15 cellular contexts compared by ENCODE assay signal in the genomic region with DNA sequence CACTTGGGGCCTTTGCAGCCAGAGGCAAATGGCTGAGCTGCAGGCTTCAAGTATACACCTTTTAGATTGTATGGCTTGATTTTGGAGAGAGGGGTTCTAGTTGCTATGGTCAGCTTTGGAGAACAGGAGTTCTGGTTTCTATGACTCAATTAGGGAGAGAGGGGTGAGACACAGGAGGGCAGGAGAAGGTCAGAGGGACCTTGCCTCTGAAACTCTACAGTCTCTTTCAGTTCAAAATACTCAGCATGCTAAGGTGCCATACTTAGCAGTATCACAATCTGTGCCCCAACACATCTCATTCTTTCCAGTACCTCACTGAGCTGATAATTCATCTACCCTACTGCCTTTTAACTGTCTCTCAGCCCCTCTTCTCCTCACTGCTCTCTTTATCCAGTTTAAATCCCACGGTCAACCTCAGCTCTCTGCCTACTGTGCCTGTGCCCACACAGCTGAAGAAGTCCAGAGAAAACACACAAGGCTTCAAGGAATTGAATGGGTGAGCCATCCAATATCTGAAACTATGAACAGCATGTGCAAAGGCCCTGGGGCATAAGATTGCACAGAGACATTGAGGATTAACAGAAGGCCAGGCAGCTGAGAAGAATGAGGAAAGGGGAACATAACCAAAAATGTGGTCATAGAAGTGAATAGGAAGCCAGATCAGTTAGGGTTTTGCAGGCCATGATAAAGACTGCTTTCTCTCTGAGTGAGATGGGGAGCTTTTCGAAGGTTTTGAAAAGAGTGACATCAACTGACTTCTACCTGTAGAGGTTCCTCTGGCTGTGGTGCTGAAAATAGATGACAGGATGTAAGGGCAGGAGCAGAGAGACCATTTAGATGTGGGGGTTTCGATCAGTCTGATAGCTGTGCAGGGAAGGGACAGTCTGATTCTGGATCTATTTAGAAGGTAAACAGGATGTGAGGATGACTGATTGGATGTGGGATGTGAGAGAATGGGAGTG. TPM values are rescaled to one million over a fixed set of nuclear protein-coding genes. Genes with fewer than 3 reads are reported as not detected.
DNase-seq lines count a peak whose midpoint lies in the region; ATAC-seq, FAIRE-seq and TF ChIP-seq lines count a peak whose summit lies in the region.
"Had no signal": no experiment of that assay in that cellular context is flagged by ENCODE, and none has a peak within 500 bp of the region (broad histone marks: within the 10 kb centered on the region; RNA-seq: fewer than 3 reads in every experiment).

No MANE protein-coding gene starts in this region.

- H2AFZ ChIP-seq in K562 (ENCODE audit: low read depth, low read length) = no peak overlapping the region

- no peak for FAIRE-seq in K562 (lab: Jason Lieb, UNC)
- FAIRE-seq: endometrium had no signal

- peaks cover 0 to 3% of the 10 kb centered on the region in 2 experiments; a peak in 1 of 5 replicates for H3K27me3 ChIP-seq in K562 (ENCODE audit: control insufficient read depth in 2 of 2, insufficient read depth in 2 of 2, low read length in 2 of 2)

- H3K27ac ChIP-seq in K562 (ENCODE audit: extremely low read depth, low read depth, low read length) = no peak overlapping the region

- DNase-seq in K562 (ENCODE audit: extremely low read depth in 1 of 4, low spot score in 3 of 4) (no peak), globus pallidus (ENCODE audit: low spot score) (no peak), D341Med (ENCODE audit: low spot score) (no peak), middle frontal gyrus (ENCODE audit: extremely low spot score, low spot score) (no peak)
- DNase-seq: activated CD4-positive, CD25-positive, alpha-beta regulatory T cell treated with anti-CD3 and anti-CD28 coated beads, Interleukin-2, amount 50 U/mL, for 72 hours; CD4-positive, alpha-beta memory T cell; GOT3; head of caudate nucleus; NCI-H1436 treated with DMSO at 0.1 percent for 48 hours; NCI-H82 had no signal

- no peak for TF ChIP-seq CTCF in K562 (IDR thresholded peaks at IDR 0.05 in 2 of 3, conservative IDR thresholded peaks at IDR 0.05 in 1 of 3; ENCODE audit: insufficient read depth in 2 of 3, low read depth in 1 of 3, low read length in 3 of 3)

- no peaks in the 10 kb centered on the region for H3K9me1 ChIP-seq in K562 (ENCODE audit: control insufficient read depth, insufficient read depth, low read length)

- intact Hi-C loops in K562 (cut with micrococcal nuclease) = no loop called here

- TF ChIP-seq RAD21 in K562 (CRISPR knock-in tag; conservative IDR thresholded peaks at IDR 0.05 in 1 of 2, IDR thresholded peaks at IDR 0.05 in 1 of 2) = no peak

- peak; percentile 46 for ATAC-seq in GM18868 (IDR thresholded peaks at IDR 0.05; ENCODE audit: unreplicated experiment)
- peak; percentile 48 for ATAC-seq in GM21367 (IDR thresholded peaks at IDR 0.05; ENCODE audit: unreplicated experiment)
- peak; percentile 68 for ATAC-seq in HG03060 (IDR thresholded peaks at IDR 0.05; ENCODE audit: low read depth, unreplicated experiment)
- ATAC-seq in K562 = no peak

- H4K20me1 ChIP-seq in K562 (replicated peaks; ENCODE audit: control insufficient read depth, insufficient read depth, low read length) = no peaks in the 10 kb centered on the region

- POLR2A ChIA-PET in K562 (lab: Yijun Ruan, JAX) = interaction anchor here (0.6 kb wide), 1 partner anchor 37 kb away, joined by 3 read pairs; no protein-coding TSS in a partner anchor

- peaks cover 0 to 8% of the 10 kb centered on the region in 2 experiments; a peak in 2 of 5 replicates for H3K4me1 ChIP-seq in K562 (replicated peaks in 1 of 2; ENCODE audit: control insufficient read depth in 2 of 2, insufficient read depth in 2 of 2, low read length in 2 of 2)

- in situ Hi-C loops in K562 (cut with MboI) = no loop called here

- H3K4me3 ChIP-seq in K562 = no peak overlapping the region
- H3K4me3 ChIP-seq: skin epidermis had no signal

- no peak overlapping the region for H3K9ac ChIP-seq in K562 (ENCODE audit: insufficient read depth in 1 of 2, low read depth in 2 of 2, low read length in 2 of 2)

- CTCF ChIA-PET in K562 (lab: Yijun Ruan, JAX; ENCODE audit: low intra/inter-chr PET ratio) = no interaction called here

- WGBS in K562 (ENCODE audit: insufficient coverage, low coverage, missing lambda C conversion rate) = 0% methylated on average over 2 of the region's 3 CpGs

- H3K36me3 ChIP-seq in K562 (ENCODE audit: control insufficient read depth, insufficient read depth, low read length) = no peaks in the 10 kb centered on the region

- no peaks in the 10 kb centered on the region for H3K79me2 ChIP-seq in K562 (ENCODE audit: control insufficient read depth, insufficient read depth, low read length)

- TF ChIP-seq POLR2A in K562 (conservative IDR thresholded peaks at IDR 0.05) = no peak

- H3K4me2 ChIP-seq in K562 (ENCODE audit: insufficient read depth, low read length) = no peak overlapping the region

- TF ChIP-seq EP300 in K562 (IDR thresholded peaks at IDR 0.05; ENCODE audit: low read length) = no peak

- H3K9me3 ChIP-seq in K562 (replicated peaks; ENCODE audit: control insufficient read depth, insufficient read depth, low read depth, low read length) = no peaks in the 10 kb centered on the region

- no TSS peak for BruUV-seq in K562 (replicated peaks; lab: Mats Ljungman, UMichigan)

TF ChIP-seq in K562, 482 proteins besides CTCF, POLR2A, EP300 and RAD21:
- TF ChIP-seq, protein P1, sequence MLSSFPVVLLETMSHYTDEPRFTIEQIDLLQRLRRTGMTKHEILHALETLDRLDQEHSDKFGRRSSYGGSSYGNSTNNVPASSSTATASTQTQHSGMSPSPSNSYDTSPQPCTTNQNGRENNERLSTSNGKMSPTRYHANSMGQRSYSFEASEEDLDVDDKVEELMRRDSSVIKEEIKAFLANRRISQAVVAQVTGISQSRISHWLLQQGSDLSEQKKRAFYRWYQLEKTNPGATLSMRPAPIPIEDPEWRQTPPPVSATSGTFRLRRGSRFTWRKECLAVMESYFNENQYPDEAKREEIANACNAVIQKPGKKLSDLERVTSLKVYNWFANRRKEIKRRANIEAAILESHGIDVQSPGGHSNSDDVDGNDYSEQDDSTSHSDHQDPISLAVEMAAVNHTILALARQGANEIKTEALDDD (IDR thresholded peaks at IDR 0.05) = no peak
- TF ChIP-seq RBM25 (IDR thresholded peaks at IDR 0.05; ENCODE audit: low read depth, low read length, severe bottlenecking) (peak; percentile 84), RBM22 (IDR thresholded peaks at IDR 0.05; ENCODE audit: low read depth, low read length, poor library complexity, severe bottlenecking) (no peak)

RNA-seq across cellular contexts. Expression of a gene that starts 54.5 kb away (rescaled TPM):
- total RNA-seq in K562 (2011; cell fraction: chromatin; rRNA removed; ENCODE audit: low replicate concordance) = 0.09 TPM in 1 of 2 replicates, not detected in the other
- 0.26 TPM in 1 of 2 replicates, not detected in the other for total RNA-seq in K562 (2011; cell fraction: nucleolus; rRNA removed)
- 0.15 TPM in 1 of 2 replicates, not detected in the other for total RNA-seq in K562 (2011; cell fraction: nucleoplasm; rRNA removed)
- total RNA-seq in K562 (2014; rRNA removed) (0.14 and 0.33 TPM in 2 replicates), K562 (2014; rRNA removed; fragmentation: Illumina TruSeq; extraction: Trizol) (0.07 and 0.13 TPM in 2 replicates), K562 (2015; rRNA removed; fragmentation: Illumina TruSeq; extraction: Trizol) (0.08 and 0.11 TPM in 2 replicates), K562 (2021) (0.60 and 0.75 TPM in 2 replicates)
- polyA plus RNA-seq in K562 (2011; rRNA removed) (0.07 and 0.16 TPM in 2 replicates), K562 (2014; fragmentation: Illumina TruSeq; extraction: Trizol) (0.06 and 0.18 TPM in 2 replicates), K562 (2014; fragmentation: Nextera tagmentation; extraction: Ambion mirVana) (under 1 TPM; 0.03 to 0.04 TPM), K562 (2014; rRNA removed) (0.16 and 0.31 TPM in 2 replicates)
- polyA plus RNA-seq in K562 (2011; cell fraction: cytosol; rRNA removed) = 0.06 and 0.10 TPM in 2 replicates
- polyA plus RNA-seq in K562 (2011; cell fraction: nucleus; rRNA removed) = 0.10 and 0.14 TPM in 2 replicates
- 0.20 and 0.71 TPM in 2 replicates for polyA plus RNA-seq in K562 (2012)
- 0.06 TPM in 1 of 2 replicates, not detected in the other for polyA minus RNA-seq in K562 (2011; rRNA and poly(A)+ RNA removed)
- not detected in 2 replicates for polyA minus RNA-seq in K562 (2011; cell fraction: cytosol; rRNA and poly(A)+ RNA removed)
- 0.22 and 0.27 TPM in 2 replicates for polyA minus RNA-seq in K562 (2011; cell fraction: nucleus; rRNA and poly(A)+ RNA removed)
- total RNA-seq: CD4-positive, alpha-beta memory T cell had no signal
- polyA plus RNA-seq: CD4-positive, alpha-beta memory T cell had no signal
